8 cellular contexts compared by ENCODE assay signal in genomic region chr1:150979007-150979722, GRCh38. TPM values are rescaled to one million over a fixed set of nuclear protein-coding genes. Genes with fewer than 3 reads are reported as not detected.
DNase-seq lines count a peak whose midpoint lies in the region; ATAC-seq and TF ChIP-seq lines count a peak whose summit lies in the region.

No MANE protein-coding gene starts in this region.

- peak overlapping the region; percentile 49 for H3K4me3 ChIP-seq in ACC112 (ENCODE audit: low read depth, low read length)
- peak overlapping the region; percentile 49; the same call in 1 of the 2 replicates for H3K4me3 ChIP-seq in Karpas-422 (ENCODE audit: low read length)

- peak overlapping the region; percentile 54 for H3K4me2 ChIP-seq in Karpas-422 (ENCODE audit: low read depth, low read length, poor library complexity, severe bottlenecking)

- no peaks in the 10 kb centered on the region for H3K9me2 ChIP-seq in Karpas-422 (replicated peaks; ENCODE audit: insufficient read depth, low read length)

- peak overlapping the region; percentile 64 to 67 for H3K4me3 Mint-ChIP-seq in activated T-cell treated with anti-CD3 and anti-CD28 coated beads, Interleukin-2, amount 50 U/mL, for 72 hours
- peak overlapping the region; percentile 66 for H3K4me3 Mint-ChIP-seq in neural crest cell

- no peaks in the 10 kb centered on the region for H3K36me3 Mint-ChIP-seq in activated T-cell treated with anti-CD3 and anti-CD28 coated beads, Interleukin-2, amount 50 U/mL, for 72 hours (ENCODE audit: insufficient read depth in 2 of 2)
- no peaks in the 10 kb centered on the region for H3K36me3 Mint-ChIP-seq in neural crest cell (ENCODE audit: low read depth)

- no peaks in the 10 kb centered on the region for H3K27me3 Mint-ChIP-seq in activated T-cell treated with anti-CD3 and anti-CD28 coated beads, Interleukin-2, amount 50 U/mL, for 72 hours (ENCODE audit: low read depth)
- no peaks in the 10 kb centered on the region for H3K27me3 Mint-ChIP-seq in neural crest cell (ENCODE audit: low read depth)

- ATAC-seq in GM18907 (IDR thresholded peaks at IDR 0.05; ENCODE audit: unreplicated experiment): peak; percentile 51
- peak; percentile 52 to 61 for ATAC-seq in activated T-cell treated with anti-CD3 and anti-CD28 coated beads, Interleukin-2, amount 50 U/mL, for 72 hours (replicated peaks in 1 of 2)
- peak; percentile 58 for ATAC-seq in stimulated activated naive CD8-positive, alpha-beta T cell treated with anti-CD3 and anti-CD28 coated beads, Interleukin-15, Interleukin-2, amounts not matched to agents 100 U/mL and 50 U/mL, for 24 hours

- H3K27me3 ChIP-seq in ACC112 (ENCODE audit: insufficient read depth, low read length) (no peaks in the 10 kb centered on the region), Karpas-422 (ENCODE audit: low read length) (no peaks in the 10 kb centered on the region)

- peak; percentile 100 for TF ChIP-seq CTCF in neural crest cell (conservative IDR thresholded peaks at IDR 0.05)

- H3K4me1 Mint-ChIP-seq in activated T-cell treated with anti-CD3 and anti-CD28 coated beads, Interleukin-2, amount 50 U/mL, for 72 hours (ENCODE audit: low read depth): peaks cover 48% of the 10 kb centered on the region
- H3K4me1 Mint-ChIP-seq in neural crest cell: peaks cover 26% of the 10 kb centered on the region

- H2AFZ ChIP-seq in ACC112 (ENCODE audit: low read length, unreplicated experiment) (peak overlapping the region; percentile 94), Karpas-422 (ENCODE audit: low read length) (peak overlapping the region; percentile 31; the same call in 1 of the 2 replicates)

- peak; percentile 97 for DNase-seq in Karpas-422
- peak; percentile 80 for DNase-seq in RPMI7951 (ENCODE audit: low read depth)
- peak; percentile 87 to 90 for DNase-seq in activated T-cell treated with anti-CD3 and anti-CD28 coated beads, Interleukin-2, amount 50 U/mL, for 72 hours
- peak; percentile 94 for DNase-seq in fibroblast of peridontal ligament (ENCODE audit: extremely low read depth)
- peak; percentile 94 for DNase-seq in neural crest cell (ENCODE audit: low read depth, low spot score)
- DNase-seq in stimulated activated naive CD8-positive, alpha-beta T cell treated with anti-CD3 and anti-CD28 coated beads, Interleukin-15, Interleukin-2, amounts not matched to agents 100 U/mL and 50 U/mL, for 24 hours: peak; percentile 90

- peak overlapping the region; percentile 47 for H3K9ac ChIP-seq in Karpas-422 (ENCODE audit: low read length)

- no peaks in the 10 kb centered on the region for H3K9me3 Mint-ChIP-seq in activated T-cell treated with anti-CD3 and anti-CD28 coated beads, Interleukin-2, amount 50 U/mL, for 72 hours
- no peaks in the 10 kb centered on the region for H3K9me3 Mint-ChIP-seq in neural crest cell

- H3K27ac Mint-ChIP-seq in activated T-cell treated with anti-CD3 and anti-CD28 coated beads, Interleukin-2, amount 50 U/mL, for 72 hours: peak overlapping the region; percentile 23
- no peak overlapping the region for H3K27ac Mint-ChIP-seq in neural crest cell (ENCODE audit: unreplicated experiment)

- H3K27ac ChIP-seq in ACC112 (ENCODE audit: low read depth, low read length) (peak overlapping the region; percentile 23; the same call in 1 of the 2 replicates), Karpas-422 (ENCODE audit: low read length) (no peak overlapping the region)

- H4K20me1 ChIP-seq in Karpas-422 (ENCODE audit: insufficient read depth, low read depth, low read length): no peaks in the 10 kb centered on the region

- H3K36me3 ChIP-seq in ACC112 (ENCODE audit: insufficient read depth, low read length) (no peaks in the 10 kb centered on the region), Karpas-422 (ENCODE audit: insufficient read depth, low read length) (no peaks in the 10 kb centered on the region)

- H3K9me3 ChIP-seq in Karpas-422 (ENCODE audit: low read length): no peaks in the 10 kb centered on the region

- H3K79me2 ChIP-seq in ACC112 (ENCODE audit: control insufficient read depth, insufficient read depth, low read length, unreplicated experiment) (peaks cover 4% of the 10 kb centered on the region), Karpas-422 (ENCODE audit: low read length) (no peaks in the 10 kb centered on the region; the same call in 1 of the 2 replicates)

- H3K4me1 ChIP-seq in ACC112 (ENCODE audit: control insufficient read depth, insufficient read depth, low read length, unreplicated experiment): peaks cover 52% of the 10 kb centered on the region
- peaks cover 26% of the 10 kb centered on the region for H3K4me1 ChIP-seq in Karpas-422 (ENCODE audit: low read length)

RNA-seq across cellular contexts. Expression of gene ANXA9, which starts 2.9 kb away (rescaled TPM):
- total RNA-seq in Karpas-422 (2014; rRNA removed; shearing (Covaris generic); ENCODE audit: low replicate concordance): 0.19 and 0.47 TPM in 2 replicates
- 0.20 TPM in 1 of 2 replicates, not detected in the other for total RNA-seq in RPMI7951 (2014; rRNA removed; shearing (Covaris generic))
- under 1 TPM in 1 of 2 donors, not detected in 1; 0.21 TPM for total RNA-seq in activated T-cell treated with anti-CD3 and anti-CD28 coated beads, Interleukin-2, amount 50 U/mL, for 72 hours
- not detected in 2 replicates for total RNA-seq in neural crest cell

RNA-seq across cellular contexts. Expression of gene CERS2, which starts 4.5 kb away (rescaled TPM):
- 91.6 and 140 TPM in 2 replicates for total RNA-seq in Karpas-422 (2014; rRNA removed; shearing (Covaris generic); ENCODE audit: low replicate concordance)
- total RNA-seq in RPMI7951 (2014; rRNA removed; shearing (Covaris generic)): 91.0 and 122 TPM in 2 replicates
- total RNA-seq in activated T-cell treated with anti-CD3 and anti-CD28 coated beads, Interleukin-2, amount 50 U/mL, for 72 hours: 100 to 1,000 TPM; 184 to 185 TPM
- total RNA-seq in neural crest cell: 149 and 156 TPM in 2 replicates

RNA-seq across cellular contexts. Expression of gene MINDY1, which starts 27.5 kb away (rescaled TPM):
- 9.9 and 13.0 TPM in 2 replicates for total RNA-seq in Karpas-422 (2014; rRNA removed; shearing (Covaris generic); ENCODE audit: low replicate concordance)
- 7.7 and 10.3 TPM in 2 replicates for total RNA-seq in RPMI7951 (2014; rRNA removed; shearing (Covaris generic))
- 10 to 100 TPM; 10.9 to 11.9 TPM for total RNA-seq in activated T-cell treated with anti-CD3 and anti-CD28 coated beads, Interleukin-2, amount 50 U/mL, for 72 hours
- 19.2 and 19.6 TPM in 2 replicates for total RNA-seq in neural crest cell

RNA-seq across cellular contexts. Expression of gene PRUNE1, which starts 29.1 kb away (rescaled TPM):
- total RNA-seq in Karpas-422 (2014; rRNA removed; shearing (Covaris generic); ENCODE audit: low replicate concordance): 28.8 and 35.0 TPM in 2 replicates
- 10.5 and 10.8 TPM in 2 replicates for total RNA-seq in RPMI7951 (2014; rRNA removed; shearing (Covaris generic))
- 10 to 100 TPM; 18.1 to 20.1 TPM for total RNA-seq in activated T-cell treated with anti-CD3 and anti-CD28 coated beads, Interleukin-2, amount 50 U/mL, for 72 hours
- total RNA-seq in neural crest cell: 16.6 and 22.5 TPM in 2 replicates

RNA-seq across cellular contexts. Expression of gene SETDB1, which starts 53.0 kb away (rescaled TPM):
- total RNA-seq in Karpas-422 (2014; rRNA removed; shearing (Covaris generic); ENCODE audit: low replicate concordance): 47.0 and 60.1 TPM in 2 replicates
- 21.0 and 26.9 TPM in 2 replicates for total RNA-seq in RPMI7951 (2014; rRNA removed; shearing (Covaris generic))
- total RNA-seq in activated T-cell treated with anti-CD3 and anti-CD28 coated beads, Interleukin-2, amount 50 U/mL, for 72 hours: 10 to 100 TPM; 60.4 to 70.1 TPM
- 77.9 and 81.6 TPM in 2 replicates for total RNA-seq in neural crest cell
